Comparison of ENCODE assay signal across 20 cellular contexts in the genomic region with DNA sequence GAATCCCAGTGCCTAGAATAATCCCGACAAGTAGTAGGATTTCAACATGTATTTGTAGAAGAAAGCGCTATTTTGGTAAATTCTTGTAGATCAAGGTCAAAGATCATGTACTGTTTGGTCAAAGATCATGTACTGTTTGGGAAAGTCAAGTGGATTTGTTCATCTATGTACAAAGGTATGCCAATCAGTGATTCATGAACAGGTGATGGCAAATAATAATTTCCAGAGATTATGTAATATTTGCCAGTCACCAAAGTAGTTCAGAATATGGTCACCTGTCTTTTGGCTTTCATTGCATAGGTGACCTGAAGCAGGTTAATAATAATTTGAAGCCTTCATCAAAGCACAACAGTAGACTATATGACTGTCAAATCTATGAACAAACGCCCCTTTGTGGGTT.
"Had no signal": no experiment of that assay in that cellular context is flagged by ENCODE, and none has a peak within 500 bp of the region (broad histone marks: within the 10 kb centered on the region; RNA-seq: fewer than 3 reads in every experiment).

No MANE protein-coding gene starts in this region.

- FAIRE-seq: HepG2 had no signal

- H3K4me1 ChIP-seq: SJSA1 had no signal

- H3K4me3 ChIP-seq: MG63, SJSA1, SK-N-MC had no signal

- H3K36me3 ChIP-seq: MG63, SJSA1 had no signal

- ATAC-seq: HepG2 had no signal

- H3K27ac ChIP-seq: SJSA1, SK-N-MC had no signal

- H3K27me3 ChIP-seq: MG63 had no signal

- H3K9me3 ChIP-seq: MG63, SJSA1 had no signal

- DNase-seq: IMR-90, Karpas-422, KG1, MG63, NCI-H1092, NCI-H1436, NCI-H187, NCI-H2029, NCI-H2081 treated with DMSO at 0.1 percent for 48 hours, NCI-H2171, NCI-H2227 treated with DMSO at 0.1 percent for 48 hours, NCI-H524, NCI-H526 treated with DMSO at 0.1 percent for 48 hours, NCI-H748 treated with DMSO at 0.1 percent for 48 hours, Right ventricle myocardium superior, RPMI8226, SIG-M5 had no signal
